Comparison of ENCODE assay signal across 20 cellular contexts in the genomic region with DNA sequence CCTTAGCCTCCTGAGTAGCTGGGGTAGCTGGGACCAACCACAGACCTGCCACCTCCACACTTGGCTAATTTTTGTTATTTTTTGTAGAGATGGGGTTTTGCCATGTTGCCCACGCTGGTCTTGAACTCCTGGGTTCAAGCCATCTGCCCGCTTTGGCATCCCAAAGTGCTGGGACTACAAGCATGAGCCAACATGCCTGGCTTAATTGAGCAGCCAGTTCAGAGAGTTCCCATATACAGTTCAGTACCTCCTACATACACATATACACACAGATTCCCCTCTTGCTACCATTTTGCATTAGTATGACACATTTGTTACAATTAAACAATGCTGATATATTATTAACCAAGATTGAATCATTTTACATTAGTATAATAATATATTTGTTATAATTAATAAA. TPM values are rescaled to one million over a fixed set of nuclear protein-coding genes. Genes with fewer than 3 reads are reported as not detected.
DNase-seq lines count a peak whose midpoint lies in the region; ATAC-seq, FAIRE-seq and TF ChIP-seq lines count a peak whose summit lies in the region.
"Had no signal": no experiment of that assay in that cellular context is flagged by ENCODE, and none has a peak within 500 bp of the region (broad histone marks: within the 10 kb centered on the region; RNA-seq: fewer than 3 reads in every experiment).

No MANE protein-coding gene starts in this region.

- H3K36me3 Mint-ChIP-seq in astrocyte (ENCODE audit: low read depth, unreplicated experiment) (peaks cover 14% of the 10 kb centered on the region), nephron progenitor cell (ENCODE audit: low read depth) (peaks cover 15% of the 10 kb centered on the region), endodermal cell (ENCODE audit: low read depth) (peaks cover 16% of the 10 kb centered on the region)

- H3K4me1 ChIP-seq in DND-41 (ENCODE audit: insufficient read depth, low read length), result peaks cover 30% of the 10 kb centered on the region
- H3K4me1 ChIP-seq in astrocyte (ENCODE audit: insufficient read depth, low read length), result no peaks in the 10 kb centered on the region
- H3K4me1 ChIP-seq in vagina, result peaks cover 47% of the 10 kb centered on the region
- no peaks in the 10 kb centered on the region for H3K4me1 ChIP-seq in endodermal cell (ENCODE audit: control insufficient read depth, insufficient read depth, low read length)

- H3K27me3 ChIP-seq in DND-41 (ENCODE audit: insufficient read depth, low read length, poor library complexity) (no peaks in the 10 kb centered on the region), astrocyte (ENCODE audit: insufficient read depth, low read length) (no peaks in the 10 kb centered on the region), vagina (no peaks in the 10 kb centered on the region), endodermal cell (ENCODE audit: control insufficient read depth, insufficient read depth, low read length, poor library complexity, severe bottlenecking) (no peaks in the 10 kb centered on the region), H7 (ENCODE audit: control insufficient read depth, insufficient read depth, low read length) (no peaks in the 10 kb centered on the region; the same call in 1 of the 2 replicates)

- H3K9me3 ChIP-seq in DND-41 (ENCODE audit: insufficient read depth, low read length, severe bottlenecking) (no peaks in the 10 kb centered on the region), astrocyte (ENCODE audit: insufficient read depth, low read depth, low read length) (no peaks in the 10 kb centered on the region), vagina (no peaks in the 10 kb centered on the region), endodermal cell (ENCODE audit: control insufficient read depth, low read length) (no peaks in the 10 kb centered on the region)

- H3K27me3 Mint-ChIP-seq in astrocyte (ENCODE audit: low read depth, unreplicated experiment) (peaks cover 2% of the 10 kb centered on the region), nephron progenitor cell (ENCODE audit: low read depth, poor library complexity) (peaks cover 6% of the 10 kb centered on the region), endodermal cell (ENCODE audit: insufficient read depth) (peaks cover 16% of the 10 kb centered on the region)

- TF ChIP-seq CTCF in DND-41 (IDR thresholded peaks at IDR 0.05; ENCODE audit: borderline replicate concordance, extremely low read depth, low read length, poor library complexity, severe bottlenecking) (no peak), astrocyte (IDR thresholded peaks at IDR 0.05; ENCODE audit: insufficient read depth, low read depth, low read length) (no peak), nephron progenitor cell (IDR thresholded peaks at IDR 0.05) (no peak), vagina (IDR thresholded peaks at IDR 0.05) (no peak), endodermal cell (conservative IDR thresholded peaks at IDR 0.05) (no peak)

- H3K36me3 ChIP-seq in DND-41 (ENCODE audit: insufficient read depth, low read length), result peaks cover 24% of the 10 kb centered on the region
- H3K36me3 ChIP-seq in astrocyte (ENCODE audit: insufficient read depth, low read length), result peaks cover 15% of the 10 kb centered on the region
- peaks cover 0 to 14% of the 10 kb centered on the region in 2 donors for H3K36me3 ChIP-seq in vagina
- peaks cover 18% of the 10 kb centered on the region for H3K36me3 ChIP-seq in endodermal cell (ENCODE audit: control insufficient read depth, insufficient read depth, low read length)
- H3K36me3 ChIP-seq in H7 (replicated peaks; ENCODE audit: control insufficient read depth, insufficient read depth, low read length), result peaks cover 6% of the 10 kb centered on the region

- H2AFZ ChIP-seq in DND-41 (ENCODE audit: low read depth, low read length) (no peak overlapping the region), astrocyte (ENCODE audit: low read depth, low read length) (no peak overlapping the region)
- H2AFZ ChIP-seq: GM23338 had no signal

- no peak for ATAC-seq in DND-41 (ENCODE audit: insufficient read depth, low read depth)
- ATAC-seq: GM12878, GM23338, HCT116, SK-N-SH treated with all-trans-retinoic acid at 6 μM for 48 hours had no signal

- 97 to 99% methylated on average over 2 of the region's 2 CpGs for WGBS in endodermal cell (ENCODE audit: insufficient coverage in 1 of 2, insufficient read length in 1 of 2), 2 experiments

- DNase-seq in DND-41, result no peak
- DNase-seq in astrocyte (ENCODE audit: low read depth), result no peak
- no peak for DNase-seq in nephron progenitor cell
- DNase-seq in vagina (ENCODE audit: extremely low spot score in 2 of 2), result no peak
- no peak for DNase-seq in ureter (ENCODE audit: low spot score)
- no peak for DNase-seq in endodermal cell
- no peak for DNase-seq in H7
- DNase-seq: NCI-H1105 treated with DMSO at 0.1 percent for 48 hours, NCI-H1694 treated with DMSO at 0.1 percent for 48 hours, NCI-H345, NCI-H524 treated with DMSO at 0.1 percent for 48 hours, SIG-M5 had no signal

- H3K4me3 Mint-ChIP-seq in astrocyte (ENCODE audit: unreplicated experiment), result peak overlapping the region; percentile 14
- peak overlapping the region; percentile 34 for H3K4me3 Mint-ChIP-seq in nephron progenitor cell
- H3K4me3 Mint-ChIP-seq in endodermal cell, result no peak overlapping the region
- H3K4me3 Mint-ChIP-seq: GM23338 had no signal

- H4K20me1 ChIP-seq in DND-41 (ENCODE audit: insufficient read depth, low read length) (no peaks in the 10 kb centered on the region), astrocyte (ENCODE audit: insufficient read depth, low read length) (peaks cover 40% of the 10 kb centered on the region)

- H3K9me3 Mint-ChIP-seq in astrocyte (ENCODE audit: unreplicated experiment) (no peaks in the 10 kb centered on the region), nephron progenitor cell (no peaks in the 10 kb centered on the region), endodermal cell (no peaks in the 10 kb centered on the region)
- H3K9me3 Mint-ChIP-seq: GM23338 had no signal

- intact Hi-C loops in vagina (cut with DNase I), result no loop called here

- TF ChIP-seq POLR2A in vagina (IDR thresholded peaks at IDR 0.05), result no peak

- H3K4me3 ChIP-seq in DND-41 (ENCODE audit: low read depth in 1 of 2, low read length in 2 of 2) (no peak overlapping the region), astrocyte (ENCODE audit: insufficient read depth, low read depth, low read length) (no peak overlapping the region), vagina (no peak overlapping the region), endodermal cell (ENCODE audit: low read length) (no peak overlapping the region), H7 (ENCODE audit: insufficient read depth, low read depth, low read length) (no peak overlapping the region)
- H3K4me3 ChIP-seq: GM12878, GM23338 had no signal

- H3K79me2 ChIP-seq in DND-41 (ENCODE audit: insufficient read depth, low read length) (peaks cover 33% of the 10 kb centered on the region), astrocyte (ENCODE audit: insufficient read depth, low read length) (peaks cover 42% of the 10 kb centered on the region)

- H3K27ac Mint-ChIP-seq in astrocyte (ENCODE audit: unreplicated experiment) (no peak overlapping the region), nephron progenitor cell (no peak overlapping the region), endodermal cell (no peak overlapping the region)
- H3K27ac Mint-ChIP-seq: GM23338 had no signal

- H3K4me1 Mint-ChIP-seq in astrocyte (ENCODE audit: low read depth, unreplicated experiment), result peaks cover 14% of the 10 kb centered on the region
- peaks cover 33% of the 10 kb centered on the region for H3K4me1 Mint-ChIP-seq in nephron progenitor cell
- peaks cover 6% of the 10 kb centered on the region for H3K4me1 Mint-ChIP-seq in endodermal cell

- H3K27ac ChIP-seq in DND-41 (ENCODE audit: low read length) (no peak overlapping the region), astrocyte (ENCODE audit: low read depth, low read length) (no peak overlapping the region), vagina (peak overlapping the region; percentile 15), endodermal cell (ENCODE audit: low read depth, low read length) (no peak overlapping the region)
- H3K27ac ChIP-seq: C4-2B had no signal

- FAIRE-seq in astrocyte (lab: Jason Lieb, UNC), result no peak
- FAIRE-seq: GM12878, GM19239 had no signal

- H3K9ac ChIP-seq in DND-41 (ENCODE audit: low read depth, low read length) (no peak overlapping the region), astrocyte (ENCODE audit: low read length) (no peak overlapping the region), endodermal cell (ENCODE audit: extremely low read depth, low read length, poor library complexity, severe bottlenecking) (no peak overlapping the region)

- 0 out of 2 replicates have a peak overlapping the region, but pooled peaks have one; percentile 22 for H3K4me2 ChIP-seq in DND-41 (ENCODE audit: insufficient read depth, low read length)
- no peak overlapping the region for H3K4me2 ChIP-seq in astrocyte (ENCODE audit: low read length)
- H3K4me2 ChIP-seq: GM23338 had no signal

RNA-seq across cellular contexts. Expression of a gene that starts 2.9 kb away (rescaled TPM):
- total RNA-seq in astrocyte (65.8 and 68.9 TPM in 2 replicates), vagina (97.7 TPM), ureter (57.1 TPM), endodermal cell (10 to 100 TPM; 46.6 to 73.5 TPM)
- polyA plus RNA-seq in endodermal cell (2013, experiment 1 of 2), result 46.5 TPM
- 49.5 TPM for polyA plus RNA-seq in endodermal cell (2013, experiment 2 of 2)
- total RNA-seq in H7 (2014; rRNA removed; shearing (Covaris generic)), result 129 and 136 TPM in 2 replicates

RNA-seq across cellular contexts. Expression of a gene that starts 25.0 kb away (rescaled TPM):
- total RNA-seq in astrocyte (2.5 and 2.9 TPM in 2 replicates), vagina (287 TPM), ureter (1,345 TPM), endodermal cell (10 to 100 TPM; 11.8 to 13.2 TPM)
- polyA plus RNA-seq in endodermal cell (2013, experiment 1 of 2), result 2.4 TPM
- polyA plus RNA-seq in endodermal cell (2013, experiment 2 of 2), result 2.5 TPM
- total RNA-seq in H7 (2014; rRNA removed; shearing (Covaris generic)), result 3.6 and 6.9 TPM in 2 replicates
- total RNA-seq: RPMI7951 had no signal

RNA-seq across cellular contexts. Expression of a gene that starts 30.1 kb away (rescaled TPM):
- total RNA-seq in astrocyte (130 and 139 TPM in 2 replicates), vagina (18.9 TPM), ureter (41.4 TPM), endodermal cell (10 to 100 TPM; 41.7 to 47.4 TPM)
- polyA plus RNA-seq in endodermal cell (2013, experiment 1 of 2), result 47.7 TPM
- polyA plus RNA-seq in endodermal cell (2013, experiment 2 of 2), result 46.4 TPM
- 74.6 and 75.6 TPM in 2 replicates for total RNA-seq in H7 (2014; rRNA removed; shearing (Covaris generic))

RNA-seq across cellular contexts. Expression of a gene that starts 39.0 kb away (rescaled TPM):
- total RNA-seq in astrocyte, result 13.2 and 14.9 TPM in 2 replicates
- 107 TPM for total RNA-seq in vagina
- 123 TPM for total RNA-seq in ureter
- under 1 TPM; 0.31 to 0.60 TPM for total RNA-seq in endodermal cell
- 1.5 TPM for polyA plus RNA-seq in endodermal cell (2013, experiment 1 of 2)
- 1.6 TPM for polyA plus RNA-seq in endodermal cell (2013, experiment 2 of 2)
- 0.42 and 0.48 TPM in 2 replicates for total RNA-seq in H7 (2014; rRNA removed; shearing (Covaris generic))
- total RNA-seq: Daoy had no signal
- polyA plus RNA-seq: GM12878 had no signal

Comparison
In these comparisons a context has a peak if more than half of its experiments do, and no peak if none do; other contexts are left out.
1. RNA of a gene that starts 25.0 kb away (total RNA-seq): 1,345 TPM in ureter (single experiment) and 287 TPM in vagina (single experiment); 11.8 to 13.2 TPM in endodermal cell, 3.6 to 6.9 TPM in H7 and 2.5 to 2.9 TPM in astrocyte; every median in the first group is over 10 times any median in the second.